ENCODE assay signal across 8 cellular contexts in genomic region chr18:63949068-63949737, GRCh38. TPM values are rescaled to one million over a fixed set of nuclear protein-coding genes. Genes with fewer than 3 reads are reported as not detected.
DNase-seq lines count a peak whose midpoint lies in the region; ATAC-seq and TF ChIP-seq lines count a peak whose summit lies in the region.

HMSD (plus strand) TSS chr18:63949301; CDS start chr18:63953456, 4,155 bp downstream.

- H3K4me3 ChIP-seq in AG10803 (ENCODE audit: low read length): peak within 1 kb of the TSS; percentile 59

- intact Hi-C loops in Right ventricle myocardium superior (cut with DNase I): no loop called here
- intact Hi-C loops in posterior vena cava (cut with DNase I): no loop called here

- peak; percentile 90 for ATAC-seq in GM18907 (IDR thresholded peaks at IDR 0.05; ENCODE audit: unreplicated experiment)
- peak; percentile 92 for ATAC-seq in HG03064 (IDR thresholded peaks at IDR 0.05; ENCODE audit: low read depth, unreplicated experiment)
- ATAC-seq in Right ventricle myocardium superior (ENCODE audit: poor library complexity): peak; percentile 94

- DNase-seq in AG10803 (ENCODE audit: low read depth): peak; percentile 22
- DNase-seq in NCI-H69 (lab: John Stamatoyannopoulos, UW): peak; percentile 96
- peak; percentile 48 for DNase-seq in activated effector memory CD4-positive, alpha-beta T cell treated with Interleukin-2 at 50 U/mL for 16 hours
- DNase-seq in Right ventricle myocardium superior: peak; percentile 73
- DNase-seq in posterior vena cava (ENCODE audit: low spot score): peak; percentile 82
- DNase-seq in kidney glomerular epithelial cell (lab: John Stamatoyannopoulos, UW): no peak

- TF ChIP-seq CTCF in AG10803 (conservative IDR thresholded peaks at IDR 0.05; ENCODE audit: low read length): peak; percentile 41

RNA-seq across cellular contexts. Expression of gene HMSD, which starts in this region (rescaled TPM):
- total RNA-seq in Right ventricle myocardium superior: 0.27 TPM
- total RNA-seq in posterior vena cava: not detected

Comparison
In these comparisons a context has a peak if more than half of its experiments do, and no peak if none do; other contexts are left out.
1. Peak in DNase-seq and ATAC-seq in Right ventricle myocardium superior; RNA of the gene not detected or under 1 TPM.
2. Peak in DNase-seq in posterior vena cava; RNA of the gene not detected or under 1 TPM.